ENCODE assay signal across 9 cellular contexts in the genomic region with DNA sequence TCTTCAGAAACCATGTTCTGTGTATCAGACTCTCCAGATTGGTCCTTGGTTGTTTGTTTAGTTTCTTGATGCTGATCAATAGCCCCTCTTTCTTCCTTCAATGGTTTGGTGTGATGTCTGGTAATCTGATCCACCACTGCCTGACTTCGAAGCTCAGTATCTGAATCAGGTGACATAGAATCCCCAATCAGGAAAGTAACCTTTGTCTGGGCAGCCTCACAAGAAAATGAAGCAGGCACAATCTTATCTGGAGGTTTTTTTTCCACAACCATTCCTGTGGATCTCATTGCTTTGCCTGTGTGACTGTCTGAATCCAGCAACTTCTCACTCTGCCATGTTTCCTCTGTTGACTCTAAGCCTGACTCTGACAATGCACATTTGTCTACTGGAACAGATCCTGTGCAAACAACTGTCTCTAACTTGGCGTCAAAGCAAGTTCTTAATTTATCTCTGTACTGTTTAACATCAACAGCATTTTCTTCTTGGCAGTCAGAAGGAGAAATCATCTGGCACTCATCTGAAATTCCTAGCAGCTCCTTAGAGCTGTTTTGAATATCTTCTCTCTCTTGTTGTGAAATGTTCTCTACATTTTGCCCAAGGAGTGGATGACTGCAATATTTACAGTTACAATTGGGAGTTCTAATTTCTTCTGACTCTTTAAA. TPM values are rescaled to one million over a fixed set of nuclear protein-coding genes. Genes with fewer than 3 reads are reported as not detected.
DNase-seq lines count a peak whose midpoint lies in the region; ATAC-seq and TF ChIP-seq lines count a peak whose summit lies in the region.
"Had no signal": no experiment of that assay in that cellular context is flagged by ENCODE, and none has a peak within 500 bp of the region (broad histone marks: within the 10 kb centered on the region; RNA-seq: fewer than 3 reads in every experiment).

No MANE protein-coding gene starts in this region.

- TF ChIP-seq CTCF in C4-2B (conservative IDR thresholded peaks at IDR 0.05) (no peak), omental fat pad (IDR thresholded peaks at IDR 0.05) (no peak), smooth muscle cell (IDR thresholded peaks at IDR 0.05; ENCODE audit: borderline replicate concordance, insufficient read depth, poor library complexity, severe bottlenecking) (no peak)

- no peak overlapping the region for H3K4me2 ChIP-seq in smooth muscle cell

- H3K27ac ChIP-seq in C4-2B = peak overlapping the region; percentile 81; the same call in 1 of the 2 replicates
- no peak overlapping the region for H3K27ac ChIP-seq in smooth muscle cell (ENCODE audit: low read depth)

- no peaks in the 10 kb centered on the region for H3F3A ChIP-seq in smooth muscle cell (ENCODE audit: low read depth)

- ATAC-seq in SK-N-SH treated with all-trans-retinoic acid at 6 μM for 48 hours = peak; percentile 91
- peak; percentile 95 for ATAC-seq in omental fat pad (ENCODE audit: low FRiP score)
- ATAC-seq in GM18511 (IDR thresholded peaks at IDR 0.05; ENCODE audit: unreplicated experiment) = no peak

- no peaks in the 10 kb centered on the region for H3K27me3 ChIP-seq in smooth muscle cell (ENCODE audit: low read depth)
- no peaks in the 10 kb centered on the region for H3K27me3 ChIP-seq in H7 (ENCODE audit: control insufficient read depth, insufficient read depth, low read length)

- DNase-seq in globus pallidus (ENCODE audit: low spot score) (peak; percentile 87), omental fat pad (ENCODE audit: low spot score) (no peak), smooth muscle cell (lab: John Stamatoyannopoulos, UW; ENCODE audit: unreplicated experiment) (no peak), NCI-H82 treated with DMSO at 0.1 percent for 48 hours (lab: John Stamatoyannopoulos, UW; ENCODE audit: unreplicated experiment) (no peak), H7 (no peak)
- DNase-seq: NCI-H2029 had no signal

- no peak overlapping the region for H3K9ac ChIP-seq in smooth muscle cell (ENCODE audit: low read depth)

- H3K9me3 ChIP-seq in smooth muscle cell (replicated peaks; ENCODE audit: low read depth) = no peaks in the 10 kb centered on the region

- H3K36me3 ChIP-seq in smooth muscle cell (ENCODE audit: low read depth) (peaks cover 8% of the 10 kb centered on the region), H7 (replicated peaks; ENCODE audit: control insufficient read depth, insufficient read depth, low read length) (peaks cover 2% of the 10 kb centered on the region)

- peaks cover 5% of the 10 kb centered on the region for H3K4me1 ChIP-seq in smooth muscle cell (ENCODE audit: low read depth)

- no peak overlapping the region for H2AFZ ChIP-seq in smooth muscle cell (ENCODE audit: low read depth)

- H3K79me2 ChIP-seq in smooth muscle cell (ENCODE audit: low read depth) = no peaks in the 10 kb centered on the region

- H4K20me1 ChIP-seq in smooth muscle cell (ENCODE audit: low read depth) = peaks cover 6% of the 10 kb centered on the region

- H3K4me3 ChIP-seq in smooth muscle cell (no peak overlapping the region), H7 (ENCODE audit: insufficient read depth, low read depth, low read length) (no peak overlapping the region)

- WGBS in smooth muscle cell (ENCODE audit: low lambda C conversion rate) = 52% methylated on average over 2 of the region's 2 CpGs

TF ChIP-seq in SK-N-SH treated with all-trans-retinoic acid at 6 μM for 48 hours, 23 proteins besides CTCF, POLR2A, EP300 and RAD21:
- TF ChIP-seq BACH2 (CRISPR knock-in tag; IDR thresholded peaks at IDR 0.05; ENCODE audit: borderline replicate concordance) (no peak), TOX (CRISPR knock-in tag; IDR thresholded peaks at IDR 0.05; ENCODE audit: borderline replicate concordance) (peak; percentile 25; the same call in 1 of the 2 replicates), ISL1 (CRISPR knock-in tag; IDR thresholded peaks at IDR 0.05) (peak; percentile 77)
- TF ChIP-seq, protein P1, sequence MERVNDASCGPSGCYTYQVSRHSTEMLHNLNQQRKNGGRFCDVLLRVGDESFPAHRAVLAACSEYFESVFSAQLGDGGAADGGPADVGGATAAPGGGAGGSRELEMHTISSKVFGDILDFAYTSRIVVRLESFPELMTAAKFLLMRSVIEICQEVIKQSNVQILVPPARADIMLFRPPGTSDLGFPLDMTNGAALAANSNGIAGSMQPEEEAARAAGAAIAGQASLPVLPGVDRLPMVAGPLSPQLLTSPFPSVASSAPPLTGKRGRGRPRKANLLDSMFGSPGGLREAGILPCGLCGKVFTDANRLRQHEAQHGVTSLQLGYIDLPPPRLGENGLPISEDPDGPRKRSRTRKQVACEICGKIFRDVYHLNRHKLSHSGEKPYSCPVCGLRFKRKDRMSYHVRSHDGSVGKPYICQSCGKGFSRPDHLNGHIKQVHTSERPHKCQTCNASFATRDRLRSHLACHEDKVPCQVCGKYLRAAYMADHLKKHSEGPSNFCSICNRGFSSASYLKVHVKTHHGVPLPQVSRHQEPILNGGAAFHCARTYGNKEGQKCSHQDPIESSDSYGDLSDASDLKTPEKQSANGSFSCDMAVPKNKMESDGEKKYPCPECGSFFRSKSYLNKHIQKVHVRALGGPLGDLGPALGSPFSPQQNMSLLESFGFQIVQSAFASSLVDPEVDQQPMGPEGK (CRISPR knock-in tag; IDR thresholded peaks at IDR 0.05; ENCODE audit: borderline replicate concordance) = no peak

RNA-seq across cellular contexts. Expression of gene RAPGEF6, which starts 37.1 kb away (rescaled TPM):
- total RNA-seq in omental fat pad = 10 to 100 TPM; 14.7 to 31.5 (median 24.2) TPM
- 10.3 and 13.3 TPM in 2 replicates for total RNA-seq in smooth muscle cell
- polyA plus RNA-seq in smooth muscle cell = 1.9 and 3.6 TPM in 2 replicates
- total RNA-seq in H7 (2014; rRNA removed; shearing (Covaris generic)) = 6.1 and 11.7 TPM in 2 replicates
